Comparison of ENCODE assay signal across 14 cellular contexts in genomic region chr2:195202163-195202845, GRCh38.
DNase-seq lines count a peak whose midpoint lies in the region; ATAC-seq and TF ChIP-seq lines count a peak whose summit lies in the region.
"Had no signal": no experiment of that assay in that cellular context is flagged by ENCODE, and none has a peak within 500 bp of the region (broad histone marks: within the 10 kb centered on the region; RNA-seq: fewer than 3 reads in every experiment).

No MANE protein-coding gene starts in this region.

- H3K36me3 ChIP-seq in Loucy (ENCODE audit: insufficient read depth, low read length): no peaks in the 10 kb centered on the region
- H3K36me3 ChIP-seq: neutrophil, spleen, transverse colon had no signal

- no peaks in the 10 kb centered on the region for H3K9me2 ChIP-seq in Loucy (replicated peaks; ENCODE audit: low read depth, low read length)

- no peak overlapping the region for H3K4me3 ChIP-seq in Loucy (ENCODE audit: low read length, poor library complexity, severe bottlenecking)
- H3K4me3 ChIP-seq: spleen, transverse colon had no signal

- 0 out of 2 replicates have a peak overlapping the region, but pooled peaks have one; percentile 1 for H2AFZ ChIP-seq in Loucy (ENCODE audit: low read length)

- H3K36me3 Mint-ChIP-seq in activated naive CD8-positive, alpha-beta T cell treated with anti-CD3 and anti-CD28 coated beads, Interleukin-2, amount 10 ng/mL, durations not matched to agents 7 days and 5 days: no peaks in the 10 kb centered on the region
- no peaks in the 10 kb centered on the region for H3K36me3 Mint-ChIP-seq in natural killer cell treated with Interleukin-12 subunit alpha and Interleukin-12 subunit beta and Interleukin-15 and Interleukin-18, amount 100 ng/mL, for 72 hours
- H3K36me3 Mint-ChIP-seq: activated naive CD8-positive, alpha-beta T cell had no signal

- H3K27me3 Mint-ChIP-seq in activated naive CD8-positive, alpha-beta T cell treated with anti-CD3 and anti-CD28 coated beads, Interleukin-2, amount 10 ng/mL, durations not matched to agents 7 days and 5 days: no peaks in the 10 kb centered on the region
- H3K27me3 Mint-ChIP-seq in natural killer cell treated with Interleukin-12 subunit alpha and Interleukin-12 subunit beta and Interleukin-15 and Interleukin-18, amount 100 ng/mL, for 72 hours: no peaks in the 10 kb centered on the region
- H3K27me3 Mint-ChIP-seq: activated naive CD8-positive, alpha-beta T cell had no signal

- H3K4me2 ChIP-seq in Loucy (ENCODE audit: low read depth, low read length, poor library complexity, severe bottlenecking): peak overlapping the region; percentile 40

- H3K79me2 ChIP-seq in Loucy (ENCODE audit: insufficient read depth, low read length): no peaks in the 10 kb centered on the region

- no peaks in the 10 kb centered on the region for H3K9me3 Mint-ChIP-seq in activated naive CD8-positive, alpha-beta T cell treated with anti-CD3 and anti-CD28 coated beads, Interleukin-2, amount 10 ng/mL, durations not matched to agents 7 days and 5 days
- H3K9me3 Mint-ChIP-seq in natural killer cell treated with Interleukin-12 subunit alpha and Interleukin-12 subunit beta and Interleukin-15 and Interleukin-18, amount 100 ng/mL, for 72 hours: no peaks in the 10 kb centered on the region
- H3K9me3 Mint-ChIP-seq: H9 had no signal

- H3K4me1 Mint-ChIP-seq in activated naive CD8-positive, alpha-beta T cell treated with anti-CD3 and anti-CD28 coated beads, Interleukin-2, amount 10 ng/mL, durations not matched to agents 7 days and 5 days: peaks cover 15% of the 10 kb centered on the region
- peaks cover 10 to 13% of the 10 kb centered on the region in 2 donors for H3K4me1 Mint-ChIP-seq in natural killer cell treated with Interleukin-12 subunit alpha and Interleukin-12 subunit beta and Interleukin-15 and Interleukin-18, amount 100 ng/mL, for 72 hours (ENCODE audit: low read depth in 2 of 2)

- H4K20me1 ChIP-seq in Loucy (ENCODE audit: insufficient read depth, low read length, poor library complexity, severe bottlenecking): no peaks in the 10 kb centered on the region

- POLR2A ChIA-PET in activated naive CD8-positive, alpha-beta T cell treated with anti-CD3 and anti-CD28 coated beads, Interleukin-2, amount 10 ng/mL, durations not matched to agents 7 days and 5 days (lab: Charles Lee): no interaction called here

- peak overlapping the region; percentile 1 for H3K27ac Mint-ChIP-seq in activated naive CD8-positive, alpha-beta T cell treated with anti-CD3 and anti-CD28 coated beads, Interleukin-2, amount 10 ng/mL, durations not matched to agents 7 days and 5 days
- no peak overlapping the region for H3K27ac Mint-ChIP-seq in natural killer cell treated with Interleukin-12 subunit alpha and Interleukin-12 subunit beta and Interleukin-15 and Interleukin-18, amount 100 ng/mL, for 72 hours
- H3K27ac Mint-ChIP-seq: activated naive CD8-positive, alpha-beta T cell; H9 had no signal

- no peak for TF ChIP-seq CTCF in Loucy (conservative IDR thresholded peaks at IDR 0.05; ENCODE audit: low read length)

- H3K9ac ChIP-seq in Loucy (ENCODE audit: low read depth, low read length, poor library complexity, severe bottlenecking): no peak overlapping the region

- DNase-seq in DMS53 (lab: John Stamatoyannopoulos, UW): peak; percentile 7
- DNase-seq in DMS53 treated with DMSO at 0.1 percent for 48 hours (lab: John Stamatoyannopoulos, UW; ENCODE audit: unreplicated experiment): no peak
- no peak for DNase-seq in activated naive CD8-positive, alpha-beta T cell treated with anti-CD3 and anti-CD28 coated beads, Interleukin-2, amount 10 ng/mL, durations not matched to agents 7 days and 5 days
- no peak for DNase-seq in natural killer cell treated with Interleukin-12 subunit alpha and Interleukin-12 subunit beta and Interleukin-15 and Interleukin-18, amount 100 ng/mL, for 72 hours (ENCODE audit: low spot score)
- DNase-seq in NCI-H2081 (lab: John Stamatoyannopoulos, UW): no peak
- DNase-seq in OCI-M2 (lab: John Stamatoyannopoulos, UW; ENCODE audit: unreplicated experiment): no peak
- DNase-seq: H9, NCI-H1694 treated with DMSO at 0.1 percent for 48 hours, spleen, transverse colon had no signal

- H3K4me3 Mint-ChIP-seq in activated naive CD8-positive, alpha-beta T cell treated with anti-CD3 and anti-CD28 coated beads, Interleukin-2, amount 10 ng/mL, durations not matched to agents 7 days and 5 days: peak overlapping the region; percentile 2
- no peak overlapping the region for H3K4me3 Mint-ChIP-seq in natural killer cell treated with Interleukin-12 subunit alpha and Interleukin-12 subunit beta and Interleukin-15 and Interleukin-18, amount 100 ng/mL, for 72 hours
- H3K4me3 Mint-ChIP-seq: activated naive CD8-positive, alpha-beta T cell; H9 had no signal

- ATAC-seq in activated naive CD8-positive, alpha-beta T cell treated with anti-CD3 and anti-CD28 coated beads, Interleukin-2, amount 10 ng/mL, durations not matched to agents 7 days and 5 days (ENCODE audit: low read depth): peak; percentile 89
- ATAC-seq in natural killer cell treated with Interleukin-12 subunit alpha and Interleukin-12 subunit beta and Interleukin-15 and Interleukin-18, amount 100 ng/mL, for 72 hours: peak; percentile 68 to 77
- ATAC-seq in GM21367 (IDR thresholded peaks at IDR 0.05; ENCODE audit: unreplicated experiment): no peak

- H3K4me1 ChIP-seq in Loucy (ENCODE audit: insufficient read depth, low read length, poor library complexity, severe bottlenecking): peaks cover 15% of the 10 kb centered on the region
- H3K4me1 ChIP-seq: spleen, transverse colon had no signal

- H3K27me3 ChIP-seq in Loucy (ENCODE audit: insufficient read depth, low read length, poor library complexity, severe bottlenecking): no peaks in the 10 kb centered on the region
- H3K27me3 ChIP-seq: neutrophil, spleen, transverse colon had no signal

- H3F3A ChIP-seq in Loucy (ENCODE audit: low read depth): no peaks in the 10 kb centered on the region

- H3K9me3 ChIP-seq in Loucy (ENCODE audit: insufficient read depth, low read depth, low read length): no peaks in the 10 kb centered on the region
- H3K9me3 ChIP-seq: neutrophil, spleen, transverse colon had no signal
